Comparison of ENCODE assay signal across 8 cellular contexts in the genomic region with DNA sequence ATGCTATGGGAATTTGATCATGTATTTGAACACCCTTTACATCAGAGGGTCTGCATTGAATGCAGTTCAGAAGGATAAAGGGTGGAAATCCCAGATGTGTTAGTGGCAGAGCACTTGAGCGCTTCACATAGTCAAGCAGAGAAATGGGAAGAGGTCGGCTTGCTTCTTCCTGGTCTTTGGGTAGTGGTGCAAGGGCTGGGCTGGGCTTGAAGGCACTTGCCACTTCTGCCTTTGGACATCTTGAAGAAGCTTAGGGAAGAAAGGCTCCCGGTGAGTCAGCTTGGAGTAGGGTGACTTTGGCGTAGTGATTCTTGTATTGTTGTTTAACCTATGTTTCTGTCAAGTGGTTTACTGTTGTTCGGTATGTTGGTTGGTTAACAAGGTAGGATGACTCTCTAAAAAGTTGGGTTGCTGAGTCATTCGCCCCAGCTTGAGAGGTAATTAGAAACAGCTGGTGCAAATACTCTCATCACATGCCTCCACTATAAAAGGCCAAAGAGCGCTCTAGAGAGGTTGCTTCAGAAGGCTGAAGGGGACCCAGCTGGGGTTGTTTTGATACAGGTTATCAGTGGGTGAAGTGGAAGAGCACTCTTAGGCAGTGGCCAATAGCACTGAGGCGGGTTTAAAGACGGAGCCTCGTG. TPM values are rescaled to one million over a fixed set of nuclear protein-coding genes. Genes with fewer than 3 reads are reported as not detected.
DNase-seq lines count a peak whose midpoint lies in the region; ATAC-seq and TF ChIP-seq lines count a peak whose summit lies in the region.

No MANE protein-coding gene starts in this region.

- ATAC-seq in GM18907 (IDR thresholded peaks at IDR 0.05; ENCODE audit: unreplicated experiment) (peak; percentile 56), HG03103 (IDR thresholded peaks at IDR 0.05; ENCODE audit: low read depth, unreplicated experiment) (peak; percentile 43), WTC11 (peak; percentile 5), left lung (peak; percentile 66)

- H3K4me3 Mint-ChIP-seq in WTC11 = peak overlapping the region; percentile 92

- no peaks in the 10 kb centered on the region for H3K9me3 ChIP-seq in left lung

- H3K4me3 ChIP-seq in coronary artery = peak overlapping the region; percentile 92
- H3K4me3 ChIP-seq in left lung = peak overlapping the region; percentile 57 to 76

- peaks cover 42 to 64% of the 10 kb centered on the region in 2 donors for H3K4me1 ChIP-seq in left lung

- H3K36me3 Mint-ChIP-seq in WTC11 = no peaks in the 10 kb centered on the region

- H3K27me3 Mint-ChIP-seq in WTC11 (ENCODE audit: low read depth) = peaks cover 15% of the 10 kb centered on the region

- DNase-seq in AG09319 (ENCODE audit: extremely low read depth, low read depth) = peak; percentile 92
- peak; percentile 53 for DNase-seq in NCI-H2196 (lab: John Stamatoyannopoulos, UW; ENCODE audit: unreplicated experiment)
- no peak for DNase-seq in WTC11 (ENCODE audit: low spot score)
- DNase-seq in coronary artery (ENCODE audit: low spot score) = peak; percentile 76
- DNase-seq in left lung = peak; percentile 83 to 84
- peak; percentile 64 for DNase-seq in stimulated activated CD4-positive, alpha-beta T cell treated with anti-CD3 and anti-CD28 coated beads, Interleukin-4, amount 100 ng/mL, for 24 hours

- intact Hi-C loops in left lung (cut with DNase I) = no loop called here

- peaks cover 61% of the 10 kb centered on the region for H3K4me1 Mint-ChIP-seq in WTC11

- H3K27ac ChIP-seq in coronary artery (peak overlapping the region; percentile 98 to 99), left lung (peak overlapping the region; percentile 94 to 99)

- no peaks in the 10 kb centered on the region for H3K36me3 ChIP-seq in left lung

- CTCF ChIA-PET in WTC11 (lab: Charles Lee) = interaction anchor here (0.5 to 0.9 kb wide), 3 partner anchors 27 to 77 kb away, joined by 3 to 4 read pairs (median 3); no protein-coding TSS in a partner anchor

- H3K9me3 Mint-ChIP-seq in WTC11 = no peaks in the 10 kb centered on the region

- peak overlapping the region; percentile 90 for H3K27ac Mint-ChIP-seq in WTC11

- H3K27me3 ChIP-seq in left lung = no peaks in the 10 kb centered on the region

- POLR2A ChIA-PET in WTC11 (lab: Charles Lee) = interaction anchor here (0.8 to 1.1 kb wide), 3 partner anchors 8 to 49 kb away, joined by 3 to 4 read pairs (median 3); no protein-coding TSS in a partner anchor

- TF ChIP-seq CTCF in AG09319 (IDR thresholded peaks at IDR 0.05; ENCODE audit: low read depth, low read length) = no peak
- no peak for TF ChIP-seq CTCF in WTC11 (IDR thresholded peaks at IDR 0.05)
- TF ChIP-seq CTCF in coronary artery (IDR thresholded peaks at IDR 0.05) = no peak
- TF ChIP-seq CTCF in left lung (IDR thresholded peaks at IDR 0.05) = no peak

TF ChIP-seq in WTC11, 78 proteins besides CTCF, POLR2A, EP300 and RAD21:
- TF ChIP-seq MYBL2 (CRISPR knock-in tag; IDR thresholded peaks at IDR 0.05) = no peak
- TF ChIP-seq ZNF219 (CRISPR knock-in tag; IDR thresholded peaks at IDR 0.05; ENCODE audit: borderline replicate concordance) = no peak
- no peak for TF ChIP-seq ZNF263 (CRISPR knock-in tag; IDR thresholded peaks at IDR 0.05; ENCODE audit: low read depth)
- no peak for TF ChIP-seq ETV6 (CRISPR knock-in tag; IDR thresholded peaks at IDR 0.05)
- TF ChIP-seq HMGA2 (CRISPR knock-in tag; IDR thresholded peaks at IDR 0.05) = no peak

RNA-seq across cellular contexts. Expression of a gene that starts 1.3 kb away (rescaled TPM):
- total RNA-seq in WTC11 (2021) (46.2 to 48.7 TPM (median 47.8 TPM) in 3 replicates), left lung (100 to 1,000 TPM in 1 of 2 donors, 10 to 100 TPM in 1; 80.4 to 117 TPM)

Comparison
In these comparisons a context has a peak if more than half of its experiments do, and no peak if none do; other contexts are left out.
1. ATAC-seq: peak in every context shown above with its lines; median percentile 66 in left lung; 56 in GM18907; 43 in HG03103; 5 in WTC11.